Comparison of ENCODE assay signal across 1 cellular context in the genomic region with DNA sequence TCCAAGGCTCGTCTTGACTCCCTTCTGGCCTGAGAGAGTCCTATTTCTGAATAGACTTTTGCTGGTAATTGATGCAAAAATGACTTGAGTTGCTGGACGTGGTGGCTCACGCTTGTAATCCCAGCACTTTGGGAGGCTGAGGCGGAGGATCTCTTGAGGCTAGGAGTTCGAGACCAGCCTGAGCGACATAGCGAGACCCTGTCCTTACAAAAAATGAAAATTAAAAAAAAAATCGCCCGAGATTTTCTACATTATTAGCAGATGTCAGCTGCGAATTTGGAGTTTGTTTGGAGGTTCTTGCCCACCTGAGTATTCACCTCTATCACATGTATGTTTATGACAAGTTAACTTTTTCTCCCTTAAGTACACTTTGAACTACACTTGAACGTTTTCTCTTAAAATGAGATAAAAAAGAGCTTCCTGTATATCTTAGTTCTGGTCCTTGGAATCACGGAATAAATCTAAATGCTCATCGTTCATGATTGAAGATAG.
TF ChIP-seq lines count a peak whose summit lies in the region.

No MANE protein-coding gene starts in this region.

TF ChIP-seq in H1, 55 proteins besides CTCF, POLR2A, EP300 and RAD21:
- no peak for TF ChIP-seq SIX5 (IDR thresholded peaks at IDR 0.05; ENCODE audit: low read depth, low read length)
- no peak for TF ChIP-seq CHD1 (IDR thresholded peaks at IDR 0.05; ENCODE audit: low read depth, low read length)
- TF ChIP-seq SRF (IDR thresholded peaks at IDR 0.05; ENCODE audit: low read depth, low read length), result no peak
- no peak for TF ChIP-seq CTBP2 (IDR thresholded peaks at IDR 0.05; ENCODE audit: borderline replicate concordance, insufficient read depth, insufficient read length, low read length)
- no peak for TF ChIP-seq BCL11A (IDR thresholded peaks at IDR 0.05; ENCODE audit: low read depth in 2 of 2, low read length in 2 of 2)
- TF ChIP-seq EGR1 (IDR thresholded peaks at IDR 0.05; ENCODE audit: borderline replicate concordance, low read depth, low read length), result no peak
- TF ChIP-seq SIN3A (conservative IDR thresholded peaks at IDR 0.05 in 1 of 2, IDR thresholded peaks at IDR 0.05 in 1 of 2; ENCODE audit: low read depth in 1 of 2, low read length in 2 of 2), result no peak
- TF ChIP-seq, protein P1, sequence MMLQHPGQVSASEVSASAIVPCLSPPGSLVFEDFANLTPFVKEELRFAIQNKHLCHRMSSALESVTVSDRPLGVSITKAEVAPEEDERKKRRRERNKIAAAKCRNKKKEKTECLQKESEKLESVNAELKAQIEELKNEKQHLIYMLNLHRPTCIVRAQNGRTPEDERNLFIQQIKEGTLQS (IDR thresholded peaks at IDR 0.05; ENCODE audit: insufficient read depth, low read depth, low read length), result no peak
- TF ChIP-seq BACH1 (IDR thresholded peaks at IDR 0.05; ENCODE audit: low read length), result no peak
